In the genomic region with DNA sequence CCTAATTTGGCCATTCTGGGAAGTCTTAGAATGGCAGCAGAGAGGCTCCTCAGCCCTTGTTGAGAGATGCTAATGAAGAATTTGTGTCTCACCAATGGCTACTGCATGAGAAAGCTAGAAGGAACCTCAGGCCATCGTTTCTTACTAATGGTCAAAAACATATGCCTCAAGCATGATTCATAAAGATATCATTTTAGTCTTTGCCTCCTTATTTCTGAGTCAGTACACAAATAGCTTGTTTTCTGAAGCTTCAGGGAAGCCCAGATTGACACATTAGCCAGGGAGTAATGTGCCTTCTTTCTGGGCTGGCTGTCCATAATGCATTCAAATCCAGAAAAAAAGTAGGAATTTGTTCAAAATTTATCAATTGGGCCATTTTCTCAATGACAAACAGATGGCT, we compare ENCODE assay signal across 18 cellular contexts.
A peak's percentile ranks its signal among the peaks of the same experiment; 100 is the strongest.
DNase-seq lines count a peak whose midpoint lies in the region; ATAC-seq and TF ChIP-seq lines count a peak whose summit lies in the region.
"Had no signal": no experiment of that assay in that cellular context is flagged by ENCODE, and none has a peak within 500 bp of the region (broad histone marks: within the 10 kb centered on the region; RNA-seq: fewer than 3 reads in every experiment).

No MANE protein-coding gene starts in this region.

- no peak overlapping the region for H4K91ac ChIP-seq in trophoblast cell (ENCODE audit: low read depth, low read length)

- H3K14ac ChIP-seq in trophoblast cell (ENCODE audit: low read length) = no peak overlapping the region

- DNase-seq in GM04503 (ENCODE audit: low read depth) = peak; percentile 66
- no peak for DNase-seq in RWPE2 (ENCODE audit: low spot score)
- DNase-seq in fibroblast of lung (ENCODE audit: low read depth in 2 of 2) = peak; percentile 68 to 84
- peak; percentile 57 to 89 for DNase-seq in trophoblast cell
- DNase-seq in cardiac septum (ENCODE audit: low spot score) = no peak
- DNase-seq in D341Med (ENCODE audit: low spot score) = no peak
- DNase-seq in NCI-H446 (lab: John Stamatoyannopoulos, UW) = no peak
- no peak for DNase-seq in NCI-H1417 treated with DMSO at 0.1 percent for 48 hours (lab: John Stamatoyannopoulos, UW)
- DNase-seq: activated B cell treated with CpG ODN at 0.5 μM for 24 hours; activated naive CD4-positive, alpha-beta T cell; CD4-positive, CD25-positive, alpha-beta regulatory T cell; left colon; naive thymus-derived CD4-positive, alpha-beta T cell; NCI-H1105 treated with DMSO at 0.1 percent for 48 hours; NCI-H510A; T-cell; transverse colon had no signal

- H4K12ac ChIP-seq in trophoblast cell (ENCODE audit: low read depth, low read length) = no peak overlapping the region

- H3K27me3 ChIP-seq in RWPE2 (ENCODE audit: insufficient read depth, poor library complexity, severe bottlenecking) = no peaks in the 10 kb centered on the region
- no peaks in the 10 kb centered on the region for H3K27me3 ChIP-seq in fibroblast of lung (ENCODE audit: control insufficient read depth, insufficient read depth, low read length)
- H3K27me3 ChIP-seq in trophoblast cell (ENCODE audit: insufficient read depth, low read length) = no peaks in the 10 kb centered on the region
- H3K27me3 ChIP-seq: hepatocyte, transverse colon had no signal

- intact Hi-C loops in cardiac septum (cut with DNase I) = no loop called here

- H4K20me1 ChIP-seq in fibroblast of lung (ENCODE audit: control insufficient read depth, extremely low read depth, insufficient read depth, low read length) = no peaks in the 10 kb centered on the region

- no peak overlapping the region for H2AFZ ChIP-seq in fibroblast of lung (ENCODE audit: low read length)
- H2AFZ ChIP-seq in trophoblast cell (ENCODE audit: insufficient read depth, low read length, poor library complexity) = no peak overlapping the region
- H2AFZ ChIP-seq: hepatocyte had no signal

- H3K4me1 ChIP-seq in RWPE2 (ENCODE audit: insufficient read depth, poor library complexity, severe bottlenecking) (no peaks in the 10 kb centered on the region), fibroblast of lung (ENCODE audit: control insufficient read depth, extremely low read depth, insufficient read depth, low read length) (peaks cover 14% of the 10 kb centered on the region), trophoblast cell (ENCODE audit: control insufficient read depth in 1 of 2, insufficient read depth in 2 of 2, low read length in 2 of 2) (no peaks in the 10 kb centered on the region)
- H3K4me1 ChIP-seq: transverse colon had no signal

- H3K9ac ChIP-seq in fibroblast of lung (ENCODE audit: insufficient read depth, low read length) (no peak overlapping the region), trophoblast cell (ENCODE audit: low read length) (no peak overlapping the region)

- TF ChIP-seq CTCF in RWPE2 (IDR thresholded peaks at IDR 0.05; ENCODE audit: poor library complexity, severe bottlenecking) (no peak), fibroblast of lung (conservative IDR thresholded peaks at IDR 0.05 in 1 of 2, IDR thresholded peaks at IDR 0.05 in 1 of 2; ENCODE audit: low read depth in 1 of 2, low read length in 2 of 2) (no peak)

- no peak overlapping the region for H3K4me3 ChIP-seq in RWPE2 (ENCODE audit: severe bottlenecking)
- H3K4me3 ChIP-seq in fibroblast of lung (replicated peaks in 1 of 4; ENCODE audit: control extremely low read depth in 1 of 4, insufficient read depth in 1 of 4, low read depth in 3 of 4, low read length in 4 of 4) = no peak overlapping the region
- H3K4me3 ChIP-seq in trophoblast cell (ENCODE audit: low read depth, low read length) = no peak overlapping the region
- H3K4me3 ChIP-seq: hepatocyte, transverse colon had no signal

- H3K79me2 ChIP-seq in fibroblast of lung (ENCODE audit: control insufficient read depth, insufficient read depth, low read length) (no peaks in the 10 kb centered on the region), trophoblast cell (ENCODE audit: control insufficient read depth, insufficient read depth, low read length, poor library complexity) (no peaks in the 10 kb centered on the region)
- H3K79me2 ChIP-seq: hepatocyte had no signal

- H3K9me3 ChIP-seq in RWPE2 (ENCODE audit: severe bottlenecking) (no peaks in the 10 kb centered on the region), fibroblast of lung (ENCODE audit: control insufficient read depth, insufficient read depth, low read depth, low read length) (no peaks in the 10 kb centered on the region), trophoblast cell (ENCODE audit: insufficient read depth, low read depth, low read length) (no peaks in the 10 kb centered on the region)
- H3K9me3 ChIP-seq: transverse colon had no signal

- H3K18ac ChIP-seq in trophoblast cell (ENCODE audit: low read length) = no peak overlapping the region

- H3K4me2 ChIP-seq in fibroblast of lung (ENCODE audit: extremely low read depth, insufficient read depth, low read length) = no peak overlapping the region
- H3K4me2 ChIP-seq in trophoblast cell (ENCODE audit: low read length) = no peak overlapping the region
- H3K4me2 ChIP-seq: hepatocyte had no signal

- no peak overlapping the region for H2AK5ac ChIP-seq in trophoblast cell (ENCODE audit: low read length)

- H3K36me3 ChIP-seq in RWPE2 (ENCODE audit: low read depth) (no peaks in the 10 kb centered on the region), fibroblast of lung (ENCODE audit: control insufficient read depth, insufficient read depth, low read length) (no peaks in the 10 kb centered on the region), trophoblast cell (ENCODE audit: control insufficient read depth in 1 of 2, insufficient read depth in 2 of 2, low read length in 2 of 2) (no peaks in the 10 kb centered on the region)
- H3K36me3 ChIP-seq: transverse colon had no signal

- peak; percentile 87 for ATAC-seq in RWPE2 (ENCODE audit: low read depth)

- H2BK5ac ChIP-seq in trophoblast cell (ENCODE audit: low read depth, low read length, poor library complexity) = no peak overlapping the region

- no peak overlapping the region for H3K4ac ChIP-seq in trophoblast cell (ENCODE audit: low read depth, low read length)

- no CpG with 5 or more reads among the region's 1 CpG for WGBS in trophoblast cell (ENCODE audit: extremely low coverage, insufficient coverage, insufficient read length)

- H3K27ac ChIP-seq in RWPE2 (ENCODE audit: poor library complexity, severe bottlenecking) (no peak overlapping the region), fibroblast of lung (ENCODE audit: insufficient read depth, low read length) (no peak overlapping the region), trophoblast cell (ENCODE audit: low read depth, low read length) (no peak overlapping the region)
- H3K27ac ChIP-seq: hepatocyte, transverse colon had no signal

- no peak overlapping the region for H4K8ac ChIP-seq in trophoblast cell (ENCODE audit: low read depth, low read length)

- H3K79me1 ChIP-seq in trophoblast cell (ENCODE audit: low read length) = no peaks in the 10 kb centered on the region

- no peak overlapping the region for H3K23ac ChIP-seq in trophoblast cell (ENCODE audit: low read length)

- no peak overlapping the region for H2BK120ac ChIP-seq in trophoblast cell (ENCODE audit: insufficient read depth, low read length, poor library complexity)

- H2BK12ac ChIP-seq in trophoblast cell (ENCODE audit: low read length) = no peak overlapping the region

Comparison
In these comparisons a context has a peak if more than half of its experiments do, and no peak if none do; other contexts are left out.
1. DNase-seq: peak in GM04503 (single experiment), fibroblast of lung (2 of 2) and trophoblast cell (2 of 2); none in RWPE2 (single experiment), cardiac septum (single experiment), D341Med (single experiment), NCI-H446 (0 of 2) and NCI-H1417 treated with DMSO at 0.1 percent for 48 hours (single experiment).